Comparison of ENCODE assay signal across 8 cellular contexts in genomic region chr10:16809074-16809718, GRCh38. TPM values are rescaled to one million over a fixed set of nuclear protein-coding genes. Genes with fewer than 3 reads are reported as not detected.
A peak's percentile ranks its signal among the peaks of the same experiment; 100 is the strongest.
DNase-seq lines count a peak whose midpoint lies in the region; ATAC-seq, FAIRE-seq and TF ChIP-seq lines count a peak whose summit lies in the region.

No MANE protein-coding gene starts in this region.

- intact Hi-C loops in body of pancreas (cut with DNase I) = no loop called here
- intact Hi-C loops in kidney (cut with DNase I) = no loop called here

- TF ChIP-seq POLR2A in body of pancreas (IDR thresholded peaks at IDR 0.05) = no peak

- H3K9ac ChIP-seq in kidney (ENCODE audit: low read length in 2 of 2) = no peak overlapping the region

- H3K36me3 Mint-ChIP-seq in T-helper 17 cell (ENCODE audit: low read depth) = no peaks in the 10 kb centered on the region
- peaks cover 29% of the 10 kb centered on the region for H3K36me3 Mint-ChIP-seq in stimulated activated memory B cell treated with anti-CD40 and anti-IgM and Interleukin-4, amounts not matched to agents 10 μg/mL and 1 μg/mL and 100 μg/mL, for 72 hours

- H3K4me1 ChIP-seq in body of pancreas (peaks cover 17% of the 10 kb centered on the region), kidney (ENCODE audit: control insufficient read depth in 1 of 2, insufficient read depth in 1 of 2, low read depth in 1 of 2, low read length in 2 of 2) (no peaks in the 10 kb centered on the region)

- H3K9me3 ChIP-seq in T-helper 17 cell (ENCODE audit: control insufficient read depth, low read length, poor library complexity, severe bottlenecking) (no peaks in the 10 kb centered on the region), body of pancreas (no peaks in the 10 kb centered on the region), kidney (ENCODE audit: control insufficient read depth in 1 of 2, low read length in 2 of 2) (no peaks in the 10 kb centered on the region)

- H3K4me3 ChIP-seq in body of pancreas = no peak overlapping the region
- H3K4me3 ChIP-seq in kidney (ENCODE audit: low read length in 2 of 2) = no peak overlapping the region

- H3K27me3 ChIP-seq in body of pancreas = no peaks in the 10 kb centered on the region

- no peak for FAIRE-seq in kidney (lab: Jason Lieb, UNC)

- peak; percentile 55 for ATAC-seq in GM19397 (IDR thresholded peaks at IDR 0.05; ENCODE audit: unreplicated experiment)
- ATAC-seq in HG03439 (IDR thresholded peaks at IDR 0.05; ENCODE audit: unreplicated experiment) = peak; percentile 80
- ATAC-seq in T-helper 17 cell = peak; percentile 80
- peak; percentile 52 for ATAC-seq in body of pancreas
- ATAC-seq in stimulated activated memory B cell treated with anti-CD40 and anti-IgM and Interleukin-4, amounts not matched to agents 10 μg/mL and 1 μg/mL and 100 μg/mL, for 72 hours = peak; percentile 59

- TF ChIP-seq CTCF in body of pancreas (IDR thresholded peaks at IDR 0.05) (peak; percentile 9 to 47 (median 32)), kidney (IDR thresholded peaks at IDR 0.05; ENCODE audit: borderline replicate concordance, extremely low read depth, insufficient read depth) (peak; percentile 35)

- peak; percentile 24 for DNase-seq in DMS114 treated with DMSO at 0.1 percent for 48 hours (lab: John Stamatoyannopoulos, UW; ENCODE audit: unreplicated experiment)
- DNase-seq in T-helper 17 cell = peak in 2 of 3 donors; percentile 29 to 41
- DNase-seq in body of pancreas = peak in 3 of 4 donors; percentile 35 to 56 (median 54)
- DNase-seq in kidney = no peak
- DNase-seq in SW 1271 (lab: John Stamatoyannopoulos, UW) = no peak

- H3K27me3 Mint-ChIP-seq in T-helper 17 cell = no peaks in the 10 kb centered on the region
- no peaks in the 10 kb centered on the region for H3K27me3 Mint-ChIP-seq in stimulated activated memory B cell treated with anti-CD40 and anti-IgM and Interleukin-4, amounts not matched to agents 10 μg/mL and 1 μg/mL and 100 μg/mL, for 72 hours

- H3K36me3 ChIP-seq in body of pancreas (replicated peaks in 1 of 2; ENCODE audit: insufficient read depth in 1 of 2, low read depth in 2 of 2) (no peaks in the 10 kb centered on the region), kidney (ENCODE audit: control insufficient read depth in 1 of 2, insufficient read depth in 2 of 2, low read length in 2 of 2) (no peaks in the 10 kb centered on the region)

- WGBS in body of pancreas, 2 donors = 83 to 86% methylated on average over 6 of the region's 6 CpGs

- H3K4me3 Mint-ChIP-seq in T-helper 17 cell = no peak overlapping the region
- H3K4me3 Mint-ChIP-seq in stimulated activated memory B cell treated with anti-CD40 and anti-IgM and Interleukin-4, amounts not matched to agents 10 μg/mL and 1 μg/mL and 100 μg/mL, for 72 hours = no peak overlapping the region

- no peaks in the 10 kb centered on the region for H3K9me3 Mint-ChIP-seq in stimulated activated memory B cell treated with anti-CD40 and anti-IgM and Interleukin-4, amounts not matched to agents 10 μg/mL and 1 μg/mL and 100 μg/mL, for 72 hours

- H3K4me1 Mint-ChIP-seq in T-helper 17 cell = peaks cover 9% of the 10 kb centered on the region
- H3K4me1 Mint-ChIP-seq in stimulated activated memory B cell treated with anti-CD40 and anti-IgM and Interleukin-4, amounts not matched to agents 10 μg/mL and 1 μg/mL and 100 μg/mL, for 72 hours = peaks cover 9% of the 10 kb centered on the region

- no peak overlapping the region for H3K27ac ChIP-seq in body of pancreas
- no peak overlapping the region for H3K27ac ChIP-seq in kidney (ENCODE audit: low read depth in 2 of 2, low read length in 2 of 2)

- peak overlapping the region; percentile 24 for H3K27ac Mint-ChIP-seq in T-helper 17 cell
- H3K27ac Mint-ChIP-seq in stimulated activated memory B cell treated with anti-CD40 and anti-IgM and Interleukin-4, amounts not matched to agents 10 μg/mL and 1 μg/mL and 100 μg/mL, for 72 hours = no peak overlapping the region

RNA-seq across cellular contexts. Expression of gene RSU1, which starts 8.0 kb away (rescaled TPM):
- total RNA-seq in T-helper 17 cell = 10 to 100 TPM; 60.1 to 72.5 TPM
- 10 to 100 TPM; 21.4 to 28.3 TPM for total RNA-seq in body of pancreas
- 72.4 TPM for total RNA-seq in kidney
- 44.6 TPM for polyA plus RNA-seq in kidney (ENCODE audit: insufficient read depth, low read depth, low replicate concordance)

Comparison
In these comparisons a context has a peak if more than half of its experiments do, and no peak if none do; other contexts are left out.
1. DNase-seq: peak in DMS114 treated with DMSO at 0.1 percent for 48 hours (single experiment), T-helper 17 cell (2 of 3) and body of pancreas (3 of 4); none in kidney (single experiment) and SW 1271 (0 of 2).
2. Peak in every context shown above with its lines, with median percentiles within 50 percentile points of each other: ATAC-seq.